Comparison of ENCODE assay signal across 30 cellular contexts in the genomic region with DNA sequence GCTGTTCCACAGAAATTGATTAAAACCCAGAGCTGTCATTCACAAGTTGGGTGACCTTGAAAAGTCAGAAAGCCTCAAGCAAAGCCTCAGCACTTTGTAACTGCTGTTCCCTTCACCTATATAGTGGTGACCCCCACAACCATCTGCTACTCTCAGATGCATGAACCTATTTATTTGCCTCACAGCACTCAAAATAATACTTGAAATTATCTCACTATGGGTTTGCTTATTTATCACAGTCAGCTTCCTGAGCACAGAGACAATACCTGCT.
A peak's percentile ranks its signal among the peaks of the same experiment; 100 is the strongest.
DNase-seq lines count a peak whose midpoint lies in the region; ATAC-seq, FAIRE-seq and TF ChIP-seq lines count a peak whose summit lies in the region.
"Had no signal": no experiment of that assay in that cellular context is flagged by ENCODE, and none has a peak within 500 bp of the region (broad histone marks: within the 10 kb centered on the region; RNA-seq: fewer than 3 reads in every experiment).

No MANE protein-coding gene starts in this region.

- CTCF ChIA-PET in HepG2 (lab: Yijun Ruan, JAX; ENCODE audit: low intra/inter-chr PET ratio, low total read pairs), result no interaction called here

- peaks cover 22% of the 10 kb centered on the region for H3K4me1 ChIP-seq in HepG2 (ENCODE audit: insufficient read depth, low read length)
- H3K4me1 ChIP-seq in right lobe of liver, result peaks cover 0 to 10% (median 4%) of the 10 kb centered on the region in 4 donors
- H3K4me1 ChIP-seq: parathyroid adenoma had no signal

- no peak overlapping the region for H3K9ac ChIP-seq in HepG2 (ENCODE audit: insufficient read depth, low read depth, low read length)
- H3K9ac ChIP-seq: parathyroid adenoma had no signal

- H3K36me3 Mint-ChIP-seq in nephron (ENCODE audit: low read depth), result no peaks in the 10 kb centered on the region
- H3K36me3 Mint-ChIP-seq: activated naive CD8-positive, alpha-beta T cell treated with anti-CD3 and anti-CD28 coated beads, Interleukin-2, amount 10 ng/mL, durations not matched to agents 7 days and 5 days; natural killer cell; stimulated activated effector memory CD8-positive, alpha-beta T cell treated with anti-CD3 and anti-CD28 coated beads, Interleukin-12 subunit alpha, Interleukin-12 subunit beta, amount 100 ng/mL, for 72 hours had no signal

- no peaks in the 10 kb centered on the region for H3K9me3 ChIP-seq in HepG2 (ENCODE audit: low read length)
- H3K9me3 ChIP-seq in right lobe of liver, result no peaks in the 10 kb centered on the region
- H3K9me3 ChIP-seq: ascending aorta, gastroesophageal sphincter, left lung, upper lobe of right lung had no signal

- no peaks in the 10 kb centered on the region for H4K20me1 ChIP-seq in HepG2 (ENCODE audit: insufficient read depth, low read length)

- H3K79me2 ChIP-seq in HepG2 (ENCODE audit: insufficient read depth, low read length), result no peaks in the 10 kb centered on the region
- H3K79me2 ChIP-seq: parathyroid adenoma had no signal

- no peak overlapping the region for H2AFZ ChIP-seq in HepG2 (ENCODE audit: low read length)
- H2AFZ ChIP-seq: parathyroid adenoma had no signal

- H3K27ac ChIP-seq in HepG2 (ENCODE audit: extremely low read length, insufficient read depth, low read length), result peak overlapping the region; percentile 33
- H3K27ac ChIP-seq in right lobe of liver, result no peak overlapping the region
- H3K27ac ChIP-seq: ascending aorta, parathyroid adenoma had no signal

- TF ChIP-seq RAD21 in HepG2 (CRISPR knock-in tag; IDR thresholded peaks at IDR 0.05), result no peak

- H3K9me3 Mint-ChIP-seq in nephron, result no peaks in the 10 kb centered on the region
- H3K9me3 Mint-ChIP-seq: HFFc6; natural killer cell; stimulated activated effector memory CD8-positive, alpha-beta T cell treated with anti-CD3 and anti-CD28 coated beads, Interleukin-12 subunit alpha, Interleukin-12 subunit beta, amount 100 ng/mL, for 72 hours; T-helper 2 cell treated with Interferon-gamma antibody and Interleukin-4, amounts not matched to agents 5 μg/mL and 100 μg/mL, for 36 hours had no signal

- H3K36me3 ChIP-seq in HepG2 (replicated peaks in 1 of 2; ENCODE audit: control insufficient read depth in 1 of 2, insufficient read depth in 2 of 2, low read length in 2 of 2) (no peaks in the 10 kb centered on the region), right lobe of liver (no peaks in the 10 kb centered on the region)
- H3K36me3 ChIP-seq: ascending aorta, gastroesophageal sphincter, left lung, upper lobe of right lung had no signal

- no TSS peak for BruUV-seq in HepG2 (replicated peaks; lab: Mats Ljungman, UMichigan)

- peaks cover 51% of the 10 kb centered on the region for H3K4me1 Mint-ChIP-seq in nephron
- H3K4me1 Mint-ChIP-seq: natural killer cell had no signal

- FAIRE-seq in HepG2 (lab: Jason Lieb, UNC), result peak; percentile 30
- FAIRE-seq: endometrium, GM12891, islet of Langerhans had no signal

- TF ChIP-seq EP300 in HepG2 (IDR thresholded peaks at IDR 0.05; ENCODE audit: low read depth in 2 of 2, low read length in 2 of 2) (no peak), HepG2 (CRISPR knock-in tag; IDR thresholded peaks at IDR 0.05; ENCODE audit: borderline replicate concordance) (no peak)

- H3K27me3 ChIP-seq in HepG2 (ENCODE audit: control insufficient read depth in 1 of 2, insufficient read depth in 2 of 2, low read length in 2 of 2) (no peaks in the 10 kb centered on the region), right lobe of liver (no peaks in the 10 kb centered on the region)
- H3K27me3 ChIP-seq: ascending aorta, gastroesophageal sphincter, left lung, upper lobe of right lung had no signal

- POLR2A ChIA-PET in HepG2 (lab: Yijun Ruan, JAX), result interaction anchor here (1.1 to 2.2 kb wide), 3 partner anchors 16 to 121 kb away, joined by 4 to 11 read pairs (median 4); partner anchors contain the start of gene PHLDA1

- intact Hi-C loops in HepG2 (cut with micrococcal nuclease; ENCODE audit: unreplicated experiment) (no loop called here), right lobe of liver (cut with DNase I) (no loop called here)

- H3K4me3 ChIP-seq in HepG2 (replicated peaks in 1 of 3; ENCODE audit: insufficient read depth in 1 of 3, low read depth in 2 of 3, low read length in 3 of 3) (no peak overlapping the region), right lobe of liver (no peak overlapping the region)
- H3K4me3 ChIP-seq: ascending aorta, gastroesophageal sphincter, left lung, upper lobe of right lung had no signal

- in situ Hi-C loops in HepG2 (cut with HindIII; ENCODE audit: extremely low pct_ligation_motif_present, low pct_unique_long_range_greater_than_20kb), result no loop called here

- no peak for TF ChIP-seq POLR2A in HepG2 (IDR thresholded peaks at IDR 0.05; ENCODE audit: insufficient read depth in 1 of 2, low read depth in 2 of 2, low read length in 2 of 2)
- no peak for TF ChIP-seq POLR2A in right lobe of liver (IDR thresholded peaks at IDR 0.05)

- H3K27ac Mint-ChIP-seq in nephron, result peak overlapping the region; percentile 52 to 67 (median 61)
- H3K27ac Mint-ChIP-seq: activated naive CD8-positive, alpha-beta T cell treated with anti-CD3 and anti-CD28 coated beads, Interleukin-2, amount 10 ng/mL, durations not matched to agents 7 days and 5 days; HFFc6; natural killer cell; stimulated activated effector memory CD8-positive, alpha-beta T cell treated with anti-CD3 and anti-CD28 coated beads, Interleukin-12 subunit alpha, Interleukin-12 subunit beta, amount 100 ng/mL, for 72 hours; T-helper 2 cell treated with Interferon-gamma antibody and Interleukin-4, amounts not matched to agents 5 μg/mL and 100 μg/mL, for 36 hours had no signal

- H3K4me2 ChIP-seq in HepG2 (ENCODE audit: low read depth, low read length), result no peak overlapping the region

- TF ChIP-seq CTCF in HepG2 (CRISPR knock-in tag; IDR thresholded peaks at IDR 0.05) (no peak), right lobe of liver (IDR thresholded peaks at IDR 0.05) (no peak), nephron (IDR thresholded peaks at IDR 0.05; ENCODE audit: unreplicated experiment in 3 of 3) (no peak)

- H3K4me3 Mint-ChIP-seq in nephron, result no peak overlapping the region
- H3K4me3 Mint-ChIP-seq: activated naive CD8-positive, alpha-beta T cell treated with anti-CD3 and anti-CD28 coated beads, Interleukin-2, amount 10 ng/mL, durations not matched to agents 7 days and 5 days; HFFc6; natural killer cell; stimulated activated effector memory CD8-positive, alpha-beta T cell treated with anti-CD3 and anti-CD28 coated beads, Interleukin-12 subunit alpha, Interleukin-12 subunit beta, amount 100 ng/mL, for 72 hours; T-helper 2 cell treated with Interferon-gamma antibody and Interleukin-4, amounts not matched to agents 5 μg/mL and 100 μg/mL, for 36 hours had no signal

- DNase-seq in HepG2 (ENCODE audit: low spot score) (no peak), right lobe of liver (no peak), NCI-H69 (lab: John Stamatoyannopoulos, UW) (peak; percentile 87), NCI-H2029 (lab: John Stamatoyannopoulos, UW) (no peak)
- DNase-seq in stimulated activated CD4-positive, alpha-beta T cell treated with anti-CD3 and anti-CD28 coated beads, Interleukin-4, amount 100 ng/mL, for 4 hours, result no peak
- DNase-seq: activated CD4-positive, alpha-beta T cell treated with anti-CD3 and anti-CD28 coated beads for 4 hours; activated CD8-positive, alpha-beta memory T cell treated with anti-CD3 and anti-CD28 coated beads for 24 hours; activated effector memory CD4-positive, alpha-beta T cell treated with anti-CD3 and anti-CD28 coated beads, Interleukin-2, amount 50 U/mL, for 16 hours; activated naive CD8-positive, alpha-beta T cell treated with anti-CD3 and anti-CD28 coated beads, Interleukin-2, amount 10 ng/mL, durations not matched to agents 7 days and 5 days; EL; HFFc6; left lung; natural killer cell; NCI-H187 treated with DMSO at 0.1 percent for 48 hours; NCI-H2227 treated with DMSO at 0.1 percent for 48 hours; NCI-H526 treated with DMSO at 0.1 percent for 48 hours; right cardiac atrium; stimulated activated CD4-positive, alpha-beta T cell treated with anti-CD3 and anti-CD28 coated beads, Interleukin-4, amount 100 ng/mL, for 1 hour; substantia nigra; upper lobe of right lung had no signal

- ATAC-seq in HepG2 (no peak; the same call in 2 of the 3 replicates), right lobe of liver (no peak), esophagus mucosa (no peak)
- ATAC-seq: gastroesophageal sphincter; left lung; natural killer cell; stimulated activated effector memory CD8-positive, alpha-beta T cell treated with anti-CD3 and anti-CD28 coated beads, Interleukin-12 subunit alpha, Interleukin-12 subunit beta, amount 100 ng/mL, for 72 hours had no signal

- no peaks in the 10 kb centered on the region for H3K27me3 Mint-ChIP-seq in nephron (ENCODE audit: low read depth)

TF ChIP-seq in HepG2, 621 proteins besides CTCF, POLR2A, EP300 and RAD21 (continues in another document):
- TF ChIP-seq ZNF510 (CRISPR knock-in tag; IDR thresholded peaks at IDR 0.05; ENCODE audit: low read depth) (no peak), BATF2 (CRISPR knock-in tag; IDR thresholded peaks at IDR 0.05) (no peak), GATAD2A (CRISPR knock-in tag; IDR thresholded peaks at IDR 0.05) (0 out of 2 replicates have a peak, but pooled peaks have one; percentile 22), PBX2 (CRISPR knock-in tag; IDR thresholded peaks at IDR 0.05) (peak; percentile 57), SOX13 (IDR thresholded peaks at IDR 0.05) (no peak), SOX13 (CRISPR knock-in tag; conservative IDR thresholded peaks at IDR 0.05 in 1 of 2, IDR thresholded peaks at IDR 0.05 in 1 of 2) (peak in 1 of 2 experiments; percentile 12; a peak in 1 of 4 replicates), ATF7-NPFF (CRISPR knock-in tag; IDR thresholded peaks at IDR 0.05; ENCODE audit: low read depth) (no peak), ONECUT2 (CRISPR knock-in tag; IDR thresholded peaks at IDR 0.05) (0 out of 2 replicates have a peak, but pooled peaks have one; percentile 42), ZNF331 (CRISPR knock-in tag; IDR thresholded peaks at IDR 0.05) (peak; percentile 64; the same call in 1 of the 2 replicates), ZMYM4 (CRISPR knock-in tag; IDR thresholded peaks at IDR 0.05) (peak; percentile 53; the same call in 1 of the 2 replicates)
